Comparison of ENCODE assay signal across 15 cellular contexts in genomic region chr2:227488045-227488444, GRCh38. TPM values are rescaled to one million over a fixed set of nuclear protein-coding genes. Genes with fewer than 3 reads are reported as not detected.
DNase-seq lines count a peak whose midpoint lies in the region; FAIRE-seq and TF ChIP-seq lines count a peak whose summit lies in the region.
"Had no signal": no experiment of that assay in that cellular context is flagged by ENCODE, and none has a peak within 500 bp of the region (broad histone marks: within the 10 kb centered on the region; RNA-seq: fewer than 3 reads in every experiment).

No MANE protein-coding gene starts in this region.

- intact Hi-C loops in activated T-helper 2 cell treated with anti-CD3 and anti-CD28 coated beads, Interferon-gamma antibody, Interleukin-2, Interleukin-4, amounts not matched to agents 10 μg/mL and 5 μg/mL and 100 μg/mL, durations not matched to agents 14 hours and 24 hours and 36 hours (cut with micrococcal nuclease) = loop anchor here (1.0 kb wide), 1 partner anchor 77 kb away; no protein-coding TSS in a partner anchor
- intact Hi-C loops in esophagus muscularis mucosa (cut with DNase I) (no loop called here), colonic mucosa (cut with DNase I) (no loop called here)

- peaks cover 0 to 7% (median 0%) of the 10 kb centered on the region in 4 donors for H3K36me3 ChIP-seq in esophagus muscularis mucosa
- H3K36me3 ChIP-seq in colonic mucosa = no peaks in the 10 kb centered on the region

- peak overlapping the region; percentile 0 for H3K4me3 Mint-ChIP-seq in activated naive CD4-positive, alpha-beta T cell treated with anti-CD3 and anti-CD28 coated beads, Interleukin-2, amount 50 U/mL, for 24 hours
- no peak overlapping the region for H3K4me3 Mint-ChIP-seq in activated naive CD4-positive, alpha-beta T cell treated with anti-CD3 and anti-CD28 coated beads, Interleukin-2, amount 10 ng/mL, durations not matched to agents 7 days and 5 days
- no peak overlapping the region for H3K4me3 Mint-ChIP-seq in activated T-helper 2 cell treated with anti-CD3 and anti-CD28 coated beads, Interferon-gamma antibody, Interleukin-2, Interleukin-4, amounts not matched to agents 10 μg/mL and 5 μg/mL and 100 μg/mL, durations not matched to agents 14 hours and 24 hours and 36 hours (ENCODE audit: low read depth)
- H3K4me3 Mint-ChIP-seq in stimulated activated naive CD8-positive, alpha-beta T cell treated with anti-CD3 and anti-CD28 coated beads, Interleukin-15, Interleukin-2, amounts not matched to agents 100 ng/mL and 50 ng/mL, for 24 hours = no peak overlapping the region
- H3K4me3 Mint-ChIP-seq: CD8-positive, alpha-beta T cell; GM23338 had no signal

- TF ChIP-seq CTCF in esophagus muscularis mucosa (IDR thresholded peaks at IDR 0.05) = no peak
- no peak for TF ChIP-seq CTCF in colonic mucosa (IDR thresholded peaks at IDR 0.05)

- H3K4me1 Mint-ChIP-seq in activated naive CD4-positive, alpha-beta T cell treated with anti-CD3 and anti-CD28 coated beads, Interleukin-2, amount 50 U/mL, for 24 hours = peaks cover 68% of the 10 kb centered on the region
- H3K4me1 Mint-ChIP-seq in activated naive CD4-positive, alpha-beta T cell treated with anti-CD3 and anti-CD28 coated beads, Interleukin-2, amount 10 ng/mL, durations not matched to agents 7 days and 5 days = peaks cover 25% of the 10 kb centered on the region
- peaks cover 29% of the 10 kb centered on the region for H3K4me1 Mint-ChIP-seq in activated T-helper 2 cell treated with anti-CD3 and anti-CD28 coated beads, Interferon-gamma antibody, Interleukin-2, Interleukin-4, amounts not matched to agents 10 μg/mL and 5 μg/mL and 100 μg/mL, durations not matched to agents 14 hours and 24 hours and 36 hours (ENCODE audit: low read depth)
- peaks cover 75% of the 10 kb centered on the region for H3K4me1 Mint-ChIP-seq in stimulated activated naive CD8-positive, alpha-beta T cell treated with anti-CD3 and anti-CD28 coated beads, Interleukin-15, Interleukin-2, amounts not matched to agents 100 ng/mL and 50 ng/mL, for 24 hours (ENCODE audit: low read depth)

- TF ChIP-seq EP300 in esophagus muscularis mucosa (IDR thresholded peaks at IDR 0.05) = no peak

- CTCF ChIA-PET in activated naive CD4-positive, alpha-beta T cell treated with anti-CD3 and anti-CD28 coated beads, Interleukin-2, amount 10 ng/mL, durations not matched to agents 7 days and 5 days (lab: Charles Lee) = no interaction called here

- H3K27ac ChIP-seq in esophagus muscularis mucosa (replicated peaks in 1 of 4) = no peak overlapping the region
- H3K27ac ChIP-seq in colonic mucosa = no peak overlapping the region

- H3K9me3 ChIP-seq in esophagus muscularis mucosa (no peaks in the 10 kb centered on the region), colonic mucosa (no peaks in the 10 kb centered on the region)

- H3K9me3 Mint-ChIP-seq in activated naive CD4-positive, alpha-beta T cell treated with anti-CD3 and anti-CD28 coated beads, Interleukin-2, amount 50 U/mL, for 24 hours = peaks cover 8% of the 10 kb centered on the region
- peaks cover 4% of the 10 kb centered on the region for H3K9me3 Mint-ChIP-seq in activated naive CD4-positive, alpha-beta T cell treated with anti-CD3 and anti-CD28 coated beads, Interleukin-2, amount 10 ng/mL, durations not matched to agents 7 days and 5 days
- H3K9me3 Mint-ChIP-seq in activated T-helper 2 cell treated with anti-CD3 and anti-CD28 coated beads, Interferon-gamma antibody, Interleukin-2, Interleukin-4, amounts not matched to agents 10 μg/mL and 5 μg/mL and 100 μg/mL, durations not matched to agents 14 hours and 24 hours and 36 hours = peaks cover 14% of the 10 kb centered on the region
- H3K9me3 Mint-ChIP-seq in stimulated activated naive CD8-positive, alpha-beta T cell treated with anti-CD3 and anti-CD28 coated beads, Interleukin-15, Interleukin-2, amounts not matched to agents 100 ng/mL and 50 ng/mL, for 24 hours = no peaks in the 10 kb centered on the region

- peak; percentile 73 for FAIRE-seq in GM18507 (lab: Jason Lieb, UNC)

- H3K27me3 ChIP-seq in esophagus muscularis mucosa (no peaks in the 10 kb centered on the region), colonic mucosa (no peaks in the 10 kb centered on the region)

- no peaks in the 10 kb centered on the region for H3K27me3 Mint-ChIP-seq in activated naive CD4-positive, alpha-beta T cell treated with anti-CD3 and anti-CD28 coated beads, Interleukin-2, amount 50 U/mL, for 24 hours
- no peaks in the 10 kb centered on the region for H3K27me3 Mint-ChIP-seq in activated naive CD4-positive, alpha-beta T cell treated with anti-CD3 and anti-CD28 coated beads, Interleukin-2, amount 10 ng/mL, durations not matched to agents 7 days and 5 days
- H3K27me3 Mint-ChIP-seq in activated T-helper 2 cell treated with anti-CD3 and anti-CD28 coated beads, Interferon-gamma antibody, Interleukin-2, Interleukin-4, amounts not matched to agents 10 μg/mL and 5 μg/mL and 100 μg/mL, durations not matched to agents 14 hours and 24 hours and 36 hours (ENCODE audit: low read depth) = no peaks in the 10 kb centered on the region
- no peaks in the 10 kb centered on the region for H3K27me3 Mint-ChIP-seq in stimulated activated naive CD8-positive, alpha-beta T cell treated with anti-CD3 and anti-CD28 coated beads, Interleukin-15, Interleukin-2, amounts not matched to agents 100 ng/mL and 50 ng/mL, for 24 hours

- WGBS in esophagus muscularis mucosa = 89% methylated on average over 3 of the region's 3 CpGs

- DNase-seq in activated naive CD4-positive, alpha-beta T cell treated with anti-CD3 and anti-CD28 coated beads, Interleukin-2, amount 10 ng/mL, durations not matched to agents 7 days and 5 days = no peak
- DNase-seq in GM18507 (ENCODE audit: extremely low spot score, insufficient read length, low read depth) = no peak
- no peak for DNase-seq in activated T-helper 2 cell treated with anti-CD3 and anti-CD28 coated beads, Interferon-gamma antibody, Interleukin-2, Interleukin-4, amounts not matched to agents 10 μg/mL and 5 μg/mL and 100 μg/mL, durations not matched to agents 14 hours and 24 hours and 36 hours (ENCODE audit: low spot score)
- no peak for DNase-seq in esophagus muscularis mucosa (ENCODE audit: extremely low spot score)
- no peak for DNase-seq in colonic mucosa
- DNase-seq: CD8-positive, alpha-beta T cell; DMS79 treated with DMSO at 0.1 percent for 48 hours; NCI-H1417; NCI-H187 treated with DMSO at 0.1 percent for 48 hours; NCI-H446; NK-92 treated with Interleukin-12 subunit alpha and Interleukin-12 subunit beta, amount 100 ng/mL, for 24 hours; SHP77 had no signal

- no peak overlapping the region for H3K9ac ChIP-seq in colonic mucosa (ENCODE audit: low read depth in 2 of 2, low read length in 2 of 2)

- peaks cover 8 to 23% (median 11%) of the 10 kb centered on the region in 4 donors for H3K4me1 ChIP-seq in esophagus muscularis mucosa
- H3K4me1 ChIP-seq in colonic mucosa = no peaks in the 10 kb centered on the region

- no peak for TF ChIP-seq POLR2A in esophagus muscularis mucosa (IDR thresholded peaks at IDR 0.05; ENCODE audit: low read depth)

- H3K36me3 Mint-ChIP-seq in activated naive CD4-positive, alpha-beta T cell treated with anti-CD3 and anti-CD28 coated beads, Interleukin-2, amount 50 U/mL, for 24 hours = peaks cover 14% of the 10 kb centered on the region
- H3K36me3 Mint-ChIP-seq in activated naive CD4-positive, alpha-beta T cell treated with anti-CD3 and anti-CD28 coated beads, Interleukin-2, amount 10 ng/mL, durations not matched to agents 7 days and 5 days = peaks cover 11% of the 10 kb centered on the region
- peaks cover 45% of the 10 kb centered on the region for H3K36me3 Mint-ChIP-seq in activated T-helper 2 cell treated with anti-CD3 and anti-CD28 coated beads, Interferon-gamma antibody, Interleukin-2, Interleukin-4, amounts not matched to agents 10 μg/mL and 5 μg/mL and 100 μg/mL, durations not matched to agents 14 hours and 24 hours and 36 hours (ENCODE audit: low read depth)
- peaks cover 44% of the 10 kb centered on the region for H3K36me3 Mint-ChIP-seq in stimulated activated naive CD8-positive, alpha-beta T cell treated with anti-CD3 and anti-CD28 coated beads, Interleukin-15, Interleukin-2, amounts not matched to agents 100 ng/mL and 50 ng/mL, for 24 hours (ENCODE audit: low read depth)

- H3K27ac Mint-ChIP-seq in activated naive CD4-positive, alpha-beta T cell treated with anti-CD3 and anti-CD28 coated beads, Interleukin-2, amount 50 U/mL, for 24 hours = no peak overlapping the region
- no peak overlapping the region for H3K27ac Mint-ChIP-seq in activated naive CD4-positive, alpha-beta T cell treated with anti-CD3 and anti-CD28 coated beads, Interleukin-2, amount 10 ng/mL, durations not matched to agents 7 days and 5 days
- H3K27ac Mint-ChIP-seq in activated T-helper 2 cell treated with anti-CD3 and anti-CD28 coated beads, Interferon-gamma antibody, Interleukin-2, Interleukin-4, amounts not matched to agents 10 μg/mL and 5 μg/mL and 100 μg/mL, durations not matched to agents 14 hours and 24 hours and 36 hours = peak overlapping the region; percentile 30
- peak overlapping the region; percentile 7 for H3K27ac Mint-ChIP-seq in stimulated activated naive CD8-positive, alpha-beta T cell treated with anti-CD3 and anti-CD28 coated beads, Interleukin-15, Interleukin-2, amounts not matched to agents 100 ng/mL and 50 ng/mL, for 24 hours
- H3K27ac Mint-ChIP-seq: GM23338 had no signal

- H3K4me3 ChIP-seq in esophagus muscularis mucosa = no peak overlapping the region
- H3K4me3 ChIP-seq in colonic mucosa = no peak overlapping the region
- H3K4me3 ChIP-seq: GM23338 had no signal

RNA-seq across cellular contexts. Expression of gene AGFG1, which starts 16.1 kb away (rescaled TPM):
- total RNA-seq in activated T-helper 2 cell treated with anti-CD3 and anti-CD28 coated beads, Interferon-gamma antibody, Interleukin-2, Interleukin-4, amounts not matched to agents 10 μg/mL and 5 μg/mL and 100 μg/mL, durations not matched to agents 14 hours and 24 hours and 36 hours = 137 and 139 TPM in 2 replicates
- total RNA-seq in esophagus muscularis mucosa (10 to 100 TPM; 27.4 to 73.4 (median 52.7) TPM), colonic mucosa (100 to 1,000 TPM in 1 of 2 donors, 10 to 100 TPM in 1; 83.3 to 101 TPM)

Comparison
In these comparisons a context has a peak if more than half of its experiments do, and no peak if none do; other contexts are left out.
1. H3K27ac Mint-ChIP-seq: peak in activated T-helper 2 cell treated with anti-CD3 and anti-CD28 coated beads, Interferon-gamma antibody, Interleukin-2, Interleukin-4, amounts not matched to agents 10 μg/mL and 5 μg/mL and 100 μg/mL, durations not matched to agents 14 hours and 24 hours and 36 hours (single experiment) and stimulated activated naive CD8-positive, alpha-beta T cell treated with anti-CD3 and anti-CD28 coated beads, Interleukin-15, Interleukin-2, amounts not matched to agents 100 ng/mL and 50 ng/mL, for 24 hours (single experiment); none in activated naive CD4-positive, alpha-beta T cell treated with anti-CD3 and anti-CD28 coated beads, Interleukin-2, amount 50 U/mL, for 24 hours (single experiment) and activated naive CD4-positive, alpha-beta T cell treated with anti-CD3 and anti-CD28 coated beads, Interleukin-2, amount 10 ng/mL, durations not matched to agents 7 days and 5 days (single experiment).